In the genomic region with DNA sequence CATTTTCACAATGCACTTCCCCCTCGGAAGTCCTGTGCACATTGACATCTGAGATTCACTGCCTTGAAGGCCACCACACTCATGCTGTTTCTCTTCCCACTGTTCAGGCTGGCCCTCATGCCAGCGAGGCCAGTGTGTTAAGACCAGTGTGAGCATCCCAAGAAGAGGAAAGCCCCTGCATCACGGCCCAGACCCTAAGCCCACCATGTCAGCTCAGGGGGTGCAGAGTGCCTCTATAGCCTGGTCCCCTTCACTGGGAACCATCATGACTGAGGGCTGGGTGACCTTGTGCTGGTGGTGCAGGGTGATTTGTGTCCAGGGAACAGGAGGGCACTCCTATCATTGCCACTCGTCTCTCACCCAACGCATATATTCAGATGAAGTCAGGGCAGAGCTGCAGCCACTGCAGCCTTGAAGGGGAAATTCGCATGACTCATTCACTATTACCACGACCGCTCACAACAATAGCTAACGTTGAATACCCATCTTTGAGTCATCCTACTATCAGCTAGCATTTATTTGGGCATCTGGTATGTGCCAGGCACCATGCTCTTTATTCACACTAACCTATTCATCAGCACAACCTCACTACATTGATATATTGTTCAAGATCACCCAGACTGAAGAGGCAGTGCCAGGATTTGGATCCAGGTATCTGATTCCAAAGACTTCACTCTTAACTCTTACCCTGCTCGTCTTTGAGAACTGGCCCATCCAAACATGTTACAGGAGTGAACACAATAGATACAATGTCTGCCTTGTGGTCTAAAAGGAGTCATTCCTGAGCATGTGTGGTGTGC, we compare ENCODE assay signal across 11 cellular contexts. TPM values are rescaled to one million over a fixed set of nuclear protein-coding genes. Genes with fewer than 3 reads are reported as not detected.
DNase-seq lines count a peak whose midpoint lies in the region; ATAC-seq, FAIRE-seq and TF ChIP-seq lines count a peak whose summit lies in the region.
"Had no signal": no experiment of that assay in that cellular context is flagged by ENCODE, and none has a peak within 500 bp of the region (broad histone marks: within the 10 kb centered on the region; RNA-seq: fewer than 3 reads in every experiment).

No MANE protein-coding gene starts in this region.

- no peak overlapping the region for H3K27ac Mint-ChIP-seq in activated T-cell treated with anti-CD3 and anti-CD28 coated beads, Interleukin-2, amount 50 U/mL, for 72 hours
- H3K27ac Mint-ChIP-seq: natural killer cell had no signal

- in situ Hi-C loops in Caki2 (cut with HindIII; ENCODE audit: low pct_unique_long_range_greater_than_20kb, low sequenced_read_pairs) = no loop called here

- H3K4me1 Mint-ChIP-seq in activated T-cell treated with anti-CD3 and anti-CD28 coated beads, Interleukin-2, amount 50 U/mL, for 72 hours (ENCODE audit: low read depth) = peaks cover 16% of the 10 kb centered on the region
- H3K4me1 Mint-ChIP-seq: natural killer cell had no signal

- H3K27me3 ChIP-seq in foreskin keratinocyte = peaks cover 24% of the 10 kb centered on the region

- H3K27me3 Mint-ChIP-seq in activated T-cell treated with anti-CD3 and anti-CD28 coated beads, Interleukin-2, amount 50 U/mL, for 72 hours (ENCODE audit: low read depth) = peaks cover 61% of the 10 kb centered on the region

- peaks cover 6% of the 10 kb centered on the region for H3K4me1 ChIP-seq in foreskin keratinocyte

- TF ChIP-seq CTCF in foreskin keratinocyte (conservative IDR thresholded peaks at IDR 0.05) = no peak

- no peaks in the 10 kb centered on the region for H3K36me3 Mint-ChIP-seq in activated T-cell treated with anti-CD3 and anti-CD28 coated beads, Interleukin-2, amount 50 U/mL, for 72 hours (ENCODE audit: insufficient read depth in 2 of 2)
- H3K36me3 Mint-ChIP-seq: natural killer cell had no signal

- no peaks in the 10 kb centered on the region for H3K9me3 Mint-ChIP-seq in activated T-cell treated with anti-CD3 and anti-CD28 coated beads, Interleukin-2, amount 50 U/mL, for 72 hours

- peak overlapping the region; percentile 86 for H3K27ac ChIP-seq in foreskin keratinocyte
- H3K27ac ChIP-seq: SK-N-MC had no signal

- H3K4me3 Mint-ChIP-seq in activated T-cell treated with anti-CD3 and anti-CD28 coated beads, Interleukin-2, amount 50 U/mL, for 72 hours = no peak overlapping the region
- H3K4me3 Mint-ChIP-seq: natural killer cell had no signal

- no peak for FAIRE-seq in GM12892 (lab: Jason Lieb, UNC)

- TF ChIP-seq POLR2A in GM12892 (IDR thresholded peaks at IDR 0.05; ENCODE audit: low read depth, low read length) = no peak

- peak; percentile 14 for DNase-seq in Caki2 (ENCODE audit: low read depth)
- DNase-seq in HCEC 1CT = peak; percentile 25
- DNase-seq in activated T-cell treated with anti-CD3 and anti-CD28 coated beads, Interleukin-2, amount 50 U/mL, for 72 hours = peak; percentile 37 to 53
- peak; percentile 98 for DNase-seq in foreskin keratinocyte
- no peak for DNase-seq in NOMO-1 treated with DMSO at 0.1 percent for 48 hours (lab: John Stamatoyannopoulos, UW; ENCODE audit: unreplicated experiment)
- no peak for DNase-seq in GM12892 (ENCODE audit: insufficient read length)
- DNase-seq: left colon, natural killer cell, right cardiac atrium had no signal

- ATAC-seq in activated T-cell treated with anti-CD3 and anti-CD28 coated beads, Interleukin-2, amount 50 U/mL, for 72 hours (replicated peaks in 1 of 2) = peak; percentile 82 to 83
- ATAC-seq in foreskin keratinocyte (peak; percentile 83), HG03097 (IDR thresholded peaks at IDR 0.05; ENCODE audit: low FRiP score, unreplicated experiment) (no peak)
- ATAC-seq: left colon, natural killer cell, right cardiac atrium had no signal

RNA-seq across cellular contexts. Expression of a gene that starts 58.8 kb away (rescaled TPM):
- not detected in 2 replicates for total RNA-seq in Caki2 (2014; rRNA removed; shearing (Covaris generic); ENCODE audit: low replicate concordance)
- total RNA-seq in activated T-cell treated with anti-CD3 and anti-CD28 coated beads, Interleukin-2, amount 50 U/mL, for 72 hours = not detected
- total RNA-seq in foreskin keratinocyte = 4.4 and 5.7 TPM in 2 replicates
- 2.1 and 3.1 TPM in 2 replicates for polyA plus RNA-seq in foreskin keratinocyte
- not detected for polyA plus RNA-seq in GM12892 (2012; ENCODE audit: missing spikeins)
- total RNA-seq: natural killer cell, right cardiac atrium had no signal

Comparison
In these comparisons a context has a peak if more than half of its experiments do, and no peak if none do; other contexts are left out.
1. DNase-seq: peak in Caki2 (single experiment), HCEC 1CT (single experiment), activated T-cell treated with anti-CD3 and anti-CD28 coated beads, Interleukin-2, amount 50 U/mL, for 72 hours (2 of 2) and foreskin keratinocyte (2 of 2); none in NOMO-1 treated with DMSO at 0.1 percent for 48 hours (single experiment) and GM12892 (single experiment).